ENCODE assay signal across 10 cellular contexts in genomic region chr20:4179545-4179944, GRCh38.
"Had no signal": no experiment of that assay in that cellular context is flagged by ENCODE, and none has a peak within 500 bp of the region (broad histone marks: within the 10 kb centered on the region; RNA-seq: fewer than 3 reads in every experiment).

No MANE protein-coding gene starts in this region.

- DNase-seq: GM23248, GOT3, H9, HCEC 1CT, HFFc6 had no signal

- FAIRE-seq: H1, H54 had no signal

- ATAC-seq: GM23338, HCT116 had no signal

- H2AFZ ChIP-seq: GM23248, GM23338 had no signal

- H3K9ac ChIP-seq: GM23248 had no signal

- H3K4me3 ChIP-seq: GM23248, GM23338, HAP-1 had no signal

- H3K4me1 ChIP-seq: HAP-1 had no signal

- H3K27ac ChIP-seq: GM23248 had no signal

- H3K4me2 ChIP-seq: GM23338 had no signal

- H3K9me3 ChIP-seq: HAP-1 had no signal
